In genomic region chr9:93640027-93640426, GRCh38 we compare ENCODE assay signal across 33 cellular contexts.
DNase-seq lines count a peak whose midpoint lies in the region; ATAC-seq and TF ChIP-seq lines count a peak whose summit lies in the region.
"Had no signal": no experiment of that assay in that cellular context is flagged by ENCODE, and none has a peak within 500 bp of the region (broad histone marks: within the 10 kb centered on the region; RNA-seq: fewer than 3 reads in every experiment).

No MANE protein-coding gene starts in this region.

- POLR2A ChIA-PET in HEK293 (lab: Yijun Ruan, JAX): no interaction called here

- H3K36me3 ChIP-seq in HEK293 (ENCODE audit: control insufficient read depth in 2 of 2, insufficient read depth in 1 of 2, low read length in 2 of 2): peaks cover 0 to 44% of the 10 kb centered on the region in 2 experiments; a peak in 1 of 3 replicates

- no peaks in the 10 kb centered on the region for H3K27me3 Mint-ChIP-seq in T-helper 17 cell
- H3K27me3 Mint-ChIP-seq in activated T-helper 17 cell treated with anti-CD3 and anti-CD28 coated beads, Interleukin-2, amount 50 U/mL, for 72 hours: no peaks in the 10 kb centered on the region
- H3K27me3 Mint-ChIP-seq in activated CD8-positive, alpha-beta memory T cell treated with anti-CD3 and anti-CD28 coated beads, Interleukin-2, amount 10 ng/mL, durations not matched to agents 7 days and 5 days: no peaks in the 10 kb centered on the region
- H3K27me3 Mint-ChIP-seq: B cell; CD4-positive, alpha-beta memory T cell; CD4-positive, alpha-beta T cell; CD4-positive, CD25-positive, alpha-beta regulatory T cell; CD8-positive, alpha-beta memory T cell had no signal

- peaks cover 21% of the 10 kb centered on the region for H3K36me3 Mint-ChIP-seq in T-helper 17 cell (ENCODE audit: low read depth)
- H3K36me3 Mint-ChIP-seq in activated T-helper 17 cell treated with anti-CD3 and anti-CD28 coated beads, Interleukin-2, amount 50 U/mL, for 72 hours (ENCODE audit: low read depth): peaks cover 92% of the 10 kb centered on the region
- H3K36me3 Mint-ChIP-seq in activated CD8-positive, alpha-beta memory T cell treated with anti-CD3 and anti-CD28 coated beads, Interleukin-2, amount 10 ng/mL, durations not matched to agents 7 days and 5 days: peaks cover 43% of the 10 kb centered on the region

- peaks cover 6% of the 10 kb centered on the region for H3K4me1 Mint-ChIP-seq in T-helper 17 cell
- H3K4me1 Mint-ChIP-seq in activated T-helper 17 cell treated with anti-CD3 and anti-CD28 coated beads, Interleukin-2, amount 50 U/mL, for 72 hours: peaks cover 5% of the 10 kb centered on the region
- H3K4me1 Mint-ChIP-seq in activated CD8-positive, alpha-beta memory T cell treated with anti-CD3 and anti-CD28 coated beads, Interleukin-2, amount 10 ng/mL, durations not matched to agents 7 days and 5 days: no peaks in the 10 kb centered on the region
- H3K4me1 Mint-ChIP-seq: B cell, CD14-positive monocyte had no signal

- no peak overlapping the region for H3K4me3 ChIP-seq in HEK293 (ENCODE audit: low read depth, low read length)
- H3K4me3 ChIP-seq: A549; BLaER1; BLaER1 treated with 17β-estradiol and CSF1 and Interleukin-3, amounts not matched to agents 10 nM and 100 nM had no signal

- peak overlapping the region; percentile 24 for H3K27ac Mint-ChIP-seq in T-helper 17 cell
- H3K27ac Mint-ChIP-seq in activated T-helper 17 cell treated with anti-CD3 and anti-CD28 coated beads, Interleukin-2, amount 50 U/mL, for 72 hours: peak overlapping the region; percentile 16
- no peak overlapping the region for H3K27ac Mint-ChIP-seq in activated CD8-positive, alpha-beta memory T cell treated with anti-CD3 and anti-CD28 coated beads, Interleukin-2, amount 10 ng/mL, durations not matched to agents 7 days and 5 days
- H3K27ac Mint-ChIP-seq: B cell; CD14-positive monocyte; CD4-positive, alpha-beta T cell; CD8-positive, alpha-beta T cell had no signal

- CTCF ChIA-PET in HEK293 (lab: Yijun Ruan, JAX): interaction anchor here (0.9 to 1.4 kb wide), 2 partner anchors 42 to 74 kb away, joined by 3 to 4 read pairs; no protein-coding TSS in a partner anchor
- CTCF ChIA-PET in activated CD8-positive, alpha-beta memory T cell treated with anti-CD3 and anti-CD28 coated beads, Interleukin-2, amount 10 ng/mL, durations not matched to agents 7 days and 5 days (lab: Charles Lee): no interaction called here

- no peak for ATAC-seq in T-helper 17 cell
- ATAC-seq in activated T-helper 17 cell treated with anti-CD3 and anti-CD28 coated beads, Interleukin-2, amount 50 U/mL, for 72 hours (replicated peaks): no peak
- ATAC-seq in GM19452 (IDR thresholded peaks at IDR 0.05; ENCODE audit: unreplicated experiment): no peak
- no peak for ATAC-seq in activated CD8-positive, alpha-beta memory T cell treated with anti-CD3 and anti-CD28 coated beads, Interleukin-2, amount 10 ng/mL, durations not matched to agents 7 days and 5 days
- ATAC-seq: A549; CD8-positive, alpha-beta T cell had no signal

- H3K9me3 Mint-ChIP-seq in activated T-helper 17 cell treated with anti-CD3 and anti-CD28 coated beads, Interleukin-2, amount 50 U/mL, for 72 hours: peaks cover 5% of the 10 kb centered on the region
- no peaks in the 10 kb centered on the region for H3K9me3 Mint-ChIP-seq in activated CD8-positive, alpha-beta memory T cell treated with anti-CD3 and anti-CD28 coated beads, Interleukin-2, amount 10 ng/mL, durations not matched to agents 7 days and 5 days (ENCODE audit: low read depth)

- no peak for TF ChIP-seq CTCF in HEK293 (tag by site-specific recombination; IDR thresholded peaks at IDR 0.05)

- no peak overlapping the region for H3K4me3 Mint-ChIP-seq in T-helper 17 cell
- no peak overlapping the region for H3K4me3 Mint-ChIP-seq in activated T-helper 17 cell treated with anti-CD3 and anti-CD28 coated beads, Interleukin-2, amount 50 U/mL, for 72 hours
- H3K4me3 Mint-ChIP-seq in activated CD8-positive, alpha-beta memory T cell treated with anti-CD3 and anti-CD28 coated beads, Interleukin-2, amount 10 ng/mL, durations not matched to agents 7 days and 5 days: no peak overlapping the region
- H3K4me3 Mint-ChIP-seq: B cell; CD14-positive monocyte; CD4-positive, alpha-beta memory T cell; CD4-positive, alpha-beta T cell; CD4-positive, CD25-positive, alpha-beta regulatory T cell; CD8-positive, alpha-beta T cell had no signal

- DNase-seq in T-helper 17 cell (no peak), NCI-H526 (lab: John Stamatoyannopoulos, UW) (no peak)
- DNase-seq in activated CD8-positive, alpha-beta memory T cell treated with anti-CD3 and anti-CD28 coated beads, Interleukin-2, amount 10 ng/mL, durations not matched to agents 7 days and 5 days: no peak
- DNase-seq: 8988T; ACHN; AML-193; BE2C; C1 segment of cervical spinal cord; Caco-2; Calu3; CD4-positive, alpha-beta memory T cell; CD4-positive, alpha-beta T cell; CD4-positive, CD25-positive, alpha-beta regulatory T cell; CD8-positive, alpha-beta memory T cell; CD8-positive, alpha-beta T cell; COR-L47; DMS 273 treated with DMSO at 0.1 percent for 48 hours; DMS153; DMS53; DMS79; DMS79 treated with DMSO at 0.1 percent for 48 hours; DND-41; EL had no signal

- H3K9me3 ChIP-seq in HEK293 (ENCODE audit: control insufficient read depth, insufficient read depth, low read depth, low read length): no peaks in the 10 kb centered on the region
- H3K9me3 ChIP-seq in T-helper 17 cell (ENCODE audit: control insufficient read depth, low read length, poor library complexity, severe bottlenecking): no peaks in the 10 kb centered on the region
- H3K9me3 ChIP-seq: BE2C, Caco-2 had no signal

- H3K27ac ChIP-seq in HEK293 (ENCODE audit: extremely low read depth, low read depth, low read length): no peak overlapping the region
- H3K27ac ChIP-seq: 22Rv1; A549; BLaER1; BLaER1 treated with 17β-estradiol and CSF1 and Interleukin-3, amounts not matched to agents 10 nM and 100 nM; C4-2B had no signal

- H3K4me1 ChIP-seq in HEK293 (ENCODE audit: control insufficient read depth, insufficient read depth, low read length): peaks cover 5% of the 10 kb centered on the region; the same call in 1 of the 2 replicates
- H3K4me1 ChIP-seq: A549; BE2C; BLaER1; BLaER1 treated with 17β-estradiol and CSF1 and Interleukin-3, amounts not matched to agents 10 nM and 100 nM; Caco-2 had no signal

TF ChIP-seq in HEK293, 187 proteins besides CTCF, POLR2A, EP300 and RAD21:
- no peak for TF ChIP-seq SCRT2 (tag by site-specific recombination; IDR thresholded peaks at IDR 0.05)
- TF ChIP-seq ZEB2 (tag by site-specific recombination; IDR thresholded peaks at IDR 0.05): no peak
- TF ChIP-seq ZNF558 (tag by site-specific recombination; IDR thresholded peaks at IDR 0.05): peak; percentile 95; the same call in 1 of the 2 replicates
